8 cellular contexts compared by ENCODE assay signal in the genomic region with DNA sequence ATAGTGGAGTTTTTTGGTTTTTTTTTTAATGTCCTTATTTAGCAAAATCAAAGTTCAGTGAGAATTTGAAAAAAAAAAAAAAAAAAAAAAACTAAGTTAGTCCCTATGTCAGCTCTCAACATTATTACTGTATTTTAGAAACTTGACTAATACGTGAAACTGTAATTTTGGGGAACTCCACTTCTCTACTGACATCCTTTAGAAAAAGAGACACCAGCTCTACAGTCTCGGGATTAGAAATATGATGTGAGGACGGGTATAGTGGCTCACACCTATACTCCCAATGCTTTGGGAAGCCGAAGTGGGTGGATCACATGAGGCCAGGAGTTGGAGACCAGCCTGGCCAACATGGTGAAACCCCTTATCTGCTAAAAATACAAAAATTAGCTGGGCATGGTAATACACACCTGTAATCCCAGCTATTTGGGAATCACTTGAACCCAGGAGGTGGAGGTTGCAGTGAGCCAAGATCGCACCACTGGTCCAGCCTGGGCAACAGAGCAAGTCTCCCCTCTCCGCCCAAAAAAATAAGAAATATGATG. TPM values are rescaled to one million over a fixed set of nuclear protein-coding genes. Genes with fewer than 3 reads are reported as not detected.
DNase-seq lines count a peak whose midpoint lies in the region; ATAC-seq, FAIRE-seq and TF ChIP-seq lines count a peak whose summit lies in the region.
"Not testable (repeated sequence)": the region's sequence is repeated elsewhere in the genome, so short reads cannot be mapped to it uniquely, and the experiment has no call there.

No MANE protein-coding gene starts in this region.

- H3K9ac ChIP-seq in GM12878 (ENCODE audit: control insufficient read depth, insufficient read depth, low read length) = peak overlapping the region; percentile 75
- 0 out of 2 replicates have a peak overlapping the region, but pooled peaks have one; percentile 38 for H3K9ac ChIP-seq in iPS-20b (ENCODE audit: low read depth, low read length)

- BruUV-seq in Panc1 (replicated peaks; lab: Mats Ljungman, UMichigan); GM12878 (replicated peaks; lab: Mats Ljungman, UMichigan): not testable (repeated sequence)

- not testable (repeated sequence) for DNase-seq in CD8-positive, alpha-beta T cell; Panc1 (ENCODE audit: low read depth, low spot score); activated CD8-positive, alpha-beta T cell treated with anti-CD3 and anti-CD28 coated beads, Interleukin-2, amount 10 ng/mL, durations not matched to agents 7 days and 5 days; GM12878 (ENCODE audit: low read depth, low spot score); progenitor cell of endocrine pancreas (ENCODE audit: low spot score, unreplicated experiment)
- peak in 1 of 2 donors; percentile 2 for DNase-seq in vagina (ENCODE audit: extremely low spot score in 2 of 2)

- not testable (repeated sequence) for TF ChIP-seq POLR2A in GM12878 (IDR thresholded peaks at IDR 0.05; ENCODE audit: low read depth, low read length); vagina (IDR thresholded peaks at IDR 0.05)

- H3K27me3 Mint-ChIP-seq in CD8-positive, alpha-beta T cell (ENCODE audit: low read depth); activated CD8-positive, alpha-beta T cell treated with anti-CD3 and anti-CD28 coated beads, Interleukin-2, amount 10 ng/mL, durations not matched to agents 7 days and 5 days (ENCODE audit: low read depth); progenitor cell of endocrine pancreas: not testable (repeated sequence)

- SMC1A ChIA-PET in GM12878 (lab: Charles Lee; ENCODE audit: uncharacterized antibody, unreplicated experiment) = interaction anchor here (1.0 to 3.4 kb wide), 8 partner anchors 38 to 323 kb away, joined by 3 to 14 read pairs (median 4); no protein-coding TSS in a partner anchor

- H3K4me3 ChIP-seq in CD8-positive, alpha-beta T cell (ENCODE audit: low read depth, low read length); vagina: not testable (repeated sequence)
- peak overlapping the region; percentile 15 to 50; a peak in 3 of 4 replicates for H3K4me3 ChIP-seq in Panc1 (ENCODE audit: low read depth in 2 of 2, low read length in 2 of 2)
- peak overlapping the region; percentile 83 for H3K4me3 ChIP-seq in GM12878
- H3K4me3 ChIP-seq in iPS-20b (ENCODE audit: low read length) = 0 out of 2 replicates have a peak overlapping the region, but pooled peaks have one; percentile 40

- RAD21 ChIA-PET in GM12878 (lab: Charles Lee; ENCODE audit: unreplicated experiment) = interaction anchor here (0.6 to 1.6 kb wide), 11 partner anchors 38 to 351 kb away, joined by 3 to 5 read pairs (median 3); no protein-coding TSS in a partner anchor

- peak overlapping the region; percentile 77 for H3K4me3 Mint-ChIP-seq in CD8-positive, alpha-beta T cell
- peak overlapping the region; percentile 80 for H3K4me3 Mint-ChIP-seq in activated CD8-positive, alpha-beta T cell treated with anti-CD3 and anti-CD28 coated beads, Interleukin-2, amount 10 ng/mL, durations not matched to agents 7 days and 5 days
- not testable (repeated sequence) for H3K4me3 Mint-ChIP-seq in progenitor cell of endocrine pancreas (ENCODE audit: low read depth)

- FAIRE-seq in GM12878 (lab: Jason Lieb, UNC) = not testable (repeated sequence)

- H3K36me3 Mint-ChIP-seq in CD8-positive, alpha-beta T cell = peaks cover 30% of the 10 kb centered on the region
- H3K36me3 Mint-ChIP-seq in activated CD8-positive, alpha-beta T cell treated with anti-CD3 and anti-CD28 coated beads, Interleukin-2, amount 10 ng/mL, durations not matched to agents 7 days and 5 days (ENCODE audit: low read depth) = peaks cover 77% of the 10 kb centered on the region
- H3K36me3 Mint-ChIP-seq in progenitor cell of endocrine pancreas (ENCODE audit: insufficient read depth) = peaks cover 12% of the 10 kb centered on the region

- in situ Hi-C loops in Panc1 (cut with HindIII; ENCODE audit: low pct_unique_long_range_greater_than_20kb, low sequenced_read_pairs) = not testable (repeated sequence)
- in situ Hi-C loops in GM12878 (cut with MboI) = loop anchor here (10.0 kb wide), 1 partner anchor 260 kb away; no protein-coding TSS in a partner anchor

- H3K4me1 Mint-ChIP-seq in CD8-positive, alpha-beta T cell (ENCODE audit: low read depth) = peaks cover 80% of the 10 kb centered on the region
- H3K4me1 Mint-ChIP-seq in activated CD8-positive, alpha-beta T cell treated with anti-CD3 and anti-CD28 coated beads, Interleukin-2, amount 10 ng/mL, durations not matched to agents 7 days and 5 days (ENCODE audit: low read depth) = peaks cover 70% of the 10 kb centered on the region
- peaks cover 56% of the 10 kb centered on the region for H3K4me1 Mint-ChIP-seq in progenitor cell of endocrine pancreas (ENCODE audit: low read depth)

- peak overlapping the region; percentile 12 for H3K27ac ChIP-seq in CD8-positive, alpha-beta T cell (ENCODE audit: low read depth, low read length)
- H3K27ac ChIP-seq in Panc1 (ENCODE audit: low read length) (peak overlapping the region; percentile 100), GM12878 (ENCODE audit: control insufficient read depth, insufficient read depth) (peak overlapping the region; percentile 65), vagina (peak overlapping the region; percentile 68)
- not testable (repeated sequence) for H3K27ac ChIP-seq in iPS-20b (ENCODE audit: low read length)

- H3K9me3 Mint-ChIP-seq in CD8-positive, alpha-beta T cell; activated CD8-positive, alpha-beta T cell treated with anti-CD3 and anti-CD28 coated beads, Interleukin-2, amount 10 ng/mL, durations not matched to agents 7 days and 5 days (ENCODE audit: insufficient read depth); progenitor cell of endocrine pancreas (ENCODE audit: low read depth): not testable (repeated sequence)

- peaks cover 11% of the 10 kb centered on the region for H3K36me3 ChIP-seq in CD8-positive, alpha-beta T cell (ENCODE audit: insufficient read depth, low read length)
- H3K36me3 ChIP-seq in Panc1 (ENCODE audit: control insufficient read depth, insufficient read depth, low read length) = peaks cover 21% of the 10 kb centered on the region
- peaks cover 10 to 17% of the 10 kb centered on the region in 2 experiments for H3K36me3 ChIP-seq in GM12878 (ENCODE audit: control insufficient read depth in 2 of 2, insufficient read depth in 2 of 2, low read length in 1 of 2)
- H3K36me3 ChIP-seq in iPS-20b (ENCODE audit: insufficient read depth, low read depth, low read length) = peaks cover 32% of the 10 kb centered on the region
- peaks cover 0 to 15% of the 10 kb centered on the region in 2 donors for H3K36me3 ChIP-seq in vagina

- TF ChIP-seq EP300 in GM12878 (IDR thresholded peaks at IDR 0.05; ENCODE audit: borderline replicate concordance in 1 of 2, control insufficient read depth in 1 of 2, low read depth in 2 of 2, low read length in 2 of 2) = not testable (repeated sequence)

- 5% methylated on average over 6 of the region's 6 CpGs for WGBS in GM12878 (ENCODE audit: insufficient coverage, insufficient replicate concordance, low lambda C conversion rate, missing lambda C conversion rate)

- peak overlapping the region; percentile 94 for H3K27ac Mint-ChIP-seq in CD8-positive, alpha-beta T cell
- peak overlapping the region; percentile 80 for H3K27ac Mint-ChIP-seq in activated CD8-positive, alpha-beta T cell treated with anti-CD3 and anti-CD28 coated beads, Interleukin-2, amount 10 ng/mL, durations not matched to agents 7 days and 5 days
- peak overlapping the region; percentile 24 for H3K27ac Mint-ChIP-seq in progenitor cell of endocrine pancreas

- peak overlapping the region; percentile 56 for H3K4me2 ChIP-seq in GM12878 (ENCODE audit: control insufficient read depth, insufficient read depth)

- not testable (repeated sequence) for H3K27me3 ChIP-seq in CD8-positive, alpha-beta T cell (ENCODE audit: insufficient read depth, low read length); Panc1 (ENCODE audit: control insufficient read depth, insufficient read depth, low read length); GM12878 (replicated peaks in 1 of 2; ENCODE audit: control insufficient read depth in 2 of 2, insufficient read depth in 2 of 2, low read length in 1 of 2); iPS-20b (ENCODE audit: insufficient read depth, low read length); vagina

- POLR2A ChIA-PET in CD8-positive, alpha-beta T cell (lab: Charles Lee) = interaction anchor here (0.6 kb wide), 1 partner anchor 478 kb away, joined by 4 read pairs; no protein-coding TSS in a partner anchor
- POLR2A ChIA-PET in Panc1 (lab: Charles Lee) (interaction anchor here (0.6 to 1.2 kb wide), 3 partner anchors 9 to 186 kb away, joined by 3 to 6 read pairs (median 6); partner anchors contain the start of gene ZNF217), GM12878 (lab: Charles Lee) (interaction anchor here (0.6 kb wide), 3 partner anchors 255 to 350 kb away, joined by 3 to 4 read pairs (median 4); no protein-coding TSS in a partner anchor)
- POLR2A ChIA-PET in activated CD8-positive, alpha-beta T cell treated with anti-CD3 and anti-CD28 coated beads, Interleukin-2, amount 10 ng/mL, durations not matched to agents 7 days and 5 days (lab: Charles Lee) = interaction anchor here (1.0 kb wide), 1 partner anchor 9 kb away, joined by 6 read pairs; the partner anchor contains the start of gene ZNF217

- H4K20me1 ChIP-seq in GM12878 (ENCODE audit: control insufficient read depth, insufficient read depth) = not testable (repeated sequence)

- ATAC-seq in CD8-positive, alpha-beta T cell; Panc1; activated CD8-positive, alpha-beta T cell treated with anti-CD3 and anti-CD28 coated beads, Interleukin-2, amount 10 ng/mL, durations not matched to agents 7 days and 5 days: not testable (repeated sequence)
- ATAC-seq in HG02610 (IDR thresholded peaks at IDR 0.05; ENCODE audit: unreplicated experiment) (peak; percentile 43), GM12878 (peak; percentile 45)

- not testable (repeated sequence) for H3K9me3 ChIP-seq in CD8-positive, alpha-beta T cell (ENCODE audit: low read length); Panc1 (ENCODE audit: control insufficient read depth, insufficient read depth, low read depth, low read length); GM12878 (replicated peaks; ENCODE audit: control insufficient read depth, insufficient read depth, low read length); iPS-20b (ENCODE audit: insufficient read depth, low read depth, low read length); vagina

- TF ChIP-seq CTCF in CD8-positive, alpha-beta T cell (IDR thresholded peaks at IDR 0.05); Panc1 (IDR thresholded peaks at IDR 0.05); GM12878 (IDR thresholded peaks at IDR 0.05 in 2 of 3, conservative IDR thresholded peaks at IDR 0.05 in 1 of 3; ENCODE audit: control insufficient read depth in 2 of 3, extremely low read depth in 1 of 3, insufficient read depth in 1 of 3, low read depth in 3 of 3, low read length in 3 of 3); progenitor cell of endocrine pancreas (IDR thresholded peaks at IDR 0.05; ENCODE audit: unreplicated experiment); vagina (IDR thresholded peaks at IDR 0.05): not testable (repeated sequence)

- not testable (repeated sequence) for H2AFZ ChIP-seq in GM12878 (ENCODE audit: control insufficient read depth, low read depth, low read length)

- peaks cover 65% of the 10 kb centered on the region for H3K4me1 ChIP-seq in CD8-positive, alpha-beta T cell (ENCODE audit: insufficient read depth, low read length)
- H3K4me1 ChIP-seq in Panc1 (ENCODE audit: control insufficient read depth, insufficient read depth, low read length) = peaks cover 38% of the 10 kb centered on the region
- H3K4me1 ChIP-seq in GM12878 (ENCODE audit: control insufficient read depth, insufficient read depth, low read length) = not testable (repeated sequence)
- peaks cover 28% of the 10 kb centered on the region for H3K4me1 ChIP-seq in iPS-20b (ENCODE audit: insufficient read depth, low read length)
- H3K4me1 ChIP-seq in vagina = peaks cover 73% of the 10 kb centered on the region

- TF ChIP-seq RAD21 in GM12878 (IDR thresholded peaks at IDR 0.05; ENCODE audit: insufficient read depth, low read depth, low read length) = not testable (repeated sequence)

- H3K79me2 ChIP-seq in GM12878 (ENCODE audit: control insufficient read depth, insufficient read depth, low read length) = peaks cover 96% of the 10 kb centered on the region

- intact Hi-C loops in CD8-positive, alpha-beta T cell (cut with DNase I, micrococcal nuclease); Panc1 (cut with micrococcal nuclease; ENCODE audit: unreplicated experiment): not testable (repeated sequence)
- intact Hi-C loops in GM12878 (cut with micrococcal nuclease; ENCODE audit: unreplicated experiment) = loop anchor here (5.0 kb wide), 1 partner anchor 37 kb away; no protein-coding TSS in a partner anchor
- intact Hi-C loops in vagina (cut with DNase I) = loop anchor here (5.0 kb wide), 1 partner anchor 37 kb away; no protein-coding TSS in a partner anchor

- CTCF ChIA-PET in CD8-positive, alpha-beta T cell (lab: Charles Lee) = interaction anchor here (2.2 kb wide), 1 partner anchor 36 kb away, joined by 6 read pairs; no protein-coding TSS in a partner anchor
- CTCF ChIA-PET in Panc1 (lab: Charles Lee) = interaction anchor here (0.6 kb wide), 1 partner anchor 181 kb away, joined by 4 read pairs; no protein-coding TSS in a partner anchor
- CTCF ChIA-PET in activated CD8-positive, alpha-beta T cell treated with anti-CD3 and anti-CD28 coated beads, Interleukin-2, amount 10 ng/mL, durations not matched to agents 7 days and 5 days (lab: Charles Lee) = interaction anchor here (2.0 kb wide), 1 partner anchor 355 kb away, joined by 5 read pairs; no protein-coding TSS in a partner anchor
- CTCF ChIA-PET in GM12878 (lab: Yijun Ruan, JAX) = interaction anchor here (1.5 kb wide), 1 partner anchor 355 kb away, joined by 3 read pairs; no protein-coding TSS in a partner anchor

RNA-seq across cellular contexts. Expression of gene ZNF217, which starts 8.5 kb away (rescaled TPM):
- total RNA-seq in CD8-positive, alpha-beta T cell = 10 to 100 TPM; 71.8 to 79.9 TPM
- total RNA-seq in Panc1 (2021; ENCODE audit: unreplicated experiment) (210 TPM), GM12878 (2014; rRNA removed) (40.8 and 45.6 TPM in 2 replicates), GM12878 (2014; rRNA removed; fragmentation: Illumina TruSeq; extraction: Trizol) (40.2 and 40.5 TPM in 2 replicates), GM12878 (2021) (76.6 and 81.3 TPM in 2 replicates), progenitor cell of endocrine pancreas (68.4 and 76.3 TPM in 2 replicates), vagina (30.4 TPM)
- polyA plus RNA-seq in Panc1 (2012; ENCODE audit: insufficient read length) = 80.1 TPM
- total RNA-seq in activated CD8-positive, alpha-beta T cell treated with anti-CD3 and anti-CD28 coated beads, Interleukin-2, amount 10 ng/mL, durations not matched to agents 7 days and 5 days = 100 to 1,000 TPM; 104 to 113 TPM
- total RNA-seq in GM12878 (2013; cell fraction: nucleolus; rRNA removed) = 213 and 215 TPM in 2 replicates
- 20.6 TPM for polyA plus RNA-seq in GM12878 (2011; ENCODE audit: low read depth)
- polyA plus RNA-seq in GM12878 (2011; rRNA removed) (48.1 and 54.3 TPM in 2 replicates), GM12878 (2014; fragmentation: Illumina TruSeq; extraction: Trizol) (54.8 and 62.7 TPM in 2 replicates), GM12878 (2014; fragmentation: Nextera tagmentation; extraction: Ambion mirVana) (10 to 100 TPM in 1 of 2 experiments, 1 to 10 TPM in 1; 8.5 to 12.4 TPM), GM12878 (2014; rRNA removed) (40.4 and 43.2 TPM in 2 replicates), GM12878 (2016; fragmentation: Nextera tagmentation; extraction: Ambion mirVana) (10 to 100 TPM; 14.0 to 16.9 TPM)
- 37.7 and 55.2 TPM in 2 replicates for polyA plus RNA-seq in GM12878 (2011; cell fraction: cytosol; rRNA removed)
- 47.8 and 55.7 TPM in 2 replicates for polyA plus RNA-seq in GM12878 (2011; cell fraction: nucleus; rRNA removed)
- 25.9 and 54.1 TPM in 2 replicates for polyA plus RNA-seq in GM12878 (2012)
- polyA minus RNA-seq in GM12878 (2011; rRNA and poly(A)+ RNA removed) = 87.0 and 96.8 TPM in 2 replicates
- 42.6 and 44.9 TPM in 2 replicates for polyA minus RNA-seq in GM12878 (2011; cell fraction: cytosol; rRNA and poly(A)+ RNA removed)
- polyA minus RNA-seq in GM12878 (2011; cell fraction: nucleus; rRNA and poly(A)+ RNA removed) = 40.7 and 55.8 TPM in 2 replicates

Comparison
In these comparisons a context has a peak if more than half of its experiments do, and no peak if none do; other contexts are left out.
1. H3K27ac Mint-ChIP-seq: peak in every context shown above with its lines; median percentile 94 in CD8-positive, alpha-beta T cell; 80 in activated CD8-positive, alpha-beta T cell treated with anti-CD3 and anti-CD28 coated beads, Interleukin-2, amount 10 ng/mL, durations not matched to agents 7 days and 5 days; 24 in progenitor cell of endocrine pancreas.